ENCODE assay signal across 13 cellular contexts in genomic region chr11:1516273-1517067, GRCh38. TPM values are rescaled to one million over a fixed set of nuclear protein-coding genes. Genes with fewer than 3 reads are reported as not detected.
A peak's percentile ranks its signal among the peaks of the same experiment; 100 is the strongest.
DNase-seq lines count a peak whose midpoint lies in the region; ATAC-seq, FAIRE-seq and TF ChIP-seq lines count a peak whose summit lies in the region.
"Had no signal": no experiment of that assay in that cellular context is flagged by ENCODE, and none has a peak within 500 bp of the region (broad histone marks: within the 10 kb centered on the region; RNA-seq: fewer than 3 reads in every experiment).

No MANE protein-coding gene starts in this region.

- no peaks in the 10 kb centered on the region for H3K36me3 ChIP-seq in brain microvascular endothelial cell (replicated peaks)
- H3K36me3 ChIP-seq: transverse colon had no signal

- in situ Hi-C loops in brain microvascular endothelial cell (cut with HindIII; ENCODE audit: low pct_ligation_motif_present, low sequenced_read_pairs), result no loop called here

- peak; percentile 17 for TF ChIP-seq CTCF in brain microvascular endothelial cell (IDR thresholded peaks at IDR 0.05; ENCODE audit: low read depth, low read length, missing control alignments)
- TF ChIP-seq CTCF in natural killer cell (IDR thresholded peaks at IDR 0.05), result no peak

- no peak overlapping the region for H3K27ac Mint-ChIP-seq in activated CD4-positive, alpha-beta memory T cell treated with anti-CD3 and anti-CD28 coated beads for 36 hours
- no peak overlapping the region for H3K27ac Mint-ChIP-seq in activated CD4-positive, alpha-beta memory T cell treated with anti-CD3 and anti-CD28 coated beads, Interleukin-2, amount 10 ng/mL, durations not matched to agents 7 days and 5 days
- H3K27ac Mint-ChIP-seq in natural killer cell, result peak overlapping the region; percentile 81
- H3K27ac Mint-ChIP-seq: activated T-cell treated with anti-CD3 and anti-CD28 coated beads, Interleukin-2, amount 50 U/mL, for 24 hours had no signal

- H3K9me3 Mint-ChIP-seq in activated CD4-positive, alpha-beta memory T cell treated with anti-CD3 and anti-CD28 coated beads for 36 hours, result no peaks in the 10 kb centered on the region
- no peaks in the 10 kb centered on the region for H3K9me3 Mint-ChIP-seq in activated CD4-positive, alpha-beta memory T cell treated with anti-CD3 and anti-CD28 coated beads, Interleukin-2, amount 10 ng/mL, durations not matched to agents 7 days and 5 days
- H3K9me3 Mint-ChIP-seq in natural killer cell, result no peaks in the 10 kb centered on the region
- H3K9me3 Mint-ChIP-seq: activated T-cell treated with anti-CD3 and anti-CD28 coated beads, Interleukin-2, amount 50 U/mL, for 24 hours had no signal

- CTCF ChIA-PET in activated CD4-positive, alpha-beta memory T cell treated with anti-CD3 and anti-CD28 coated beads for 36 hours (lab: Charles Lee), result interaction anchor here (0.6 to 3.5 kb wide), 13 partner anchors 9 to 316 kb away, joined by 3 to 20 read pairs (median 6); partner anchors contain the start of gene TOLLIP
- CTCF ChIA-PET in activated CD4-positive, alpha-beta memory T cell treated with anti-CD3 and anti-CD28 coated beads, Interleukin-2, amount 10 ng/mL, durations not matched to agents 7 days and 5 days (lab: Charles Lee), result interaction anchor here (1.3 kb wide), 1 partner anchor 59 kb away, joined by 3 read pairs; no protein-coding TSS in a partner anchor

- H3K27me3 ChIP-seq in brain microvascular endothelial cell (replicated peaks), result no peaks in the 10 kb centered on the region
- H3K27me3 ChIP-seq: transverse colon had no signal

- H3K4me1 Mint-ChIP-seq in activated CD4-positive, alpha-beta memory T cell treated with anti-CD3 and anti-CD28 coated beads for 36 hours (ENCODE audit: low read depth), result peaks cover 66% of the 10 kb centered on the region
- peaks cover 20% of the 10 kb centered on the region for H3K4me1 Mint-ChIP-seq in activated CD4-positive, alpha-beta memory T cell treated with anti-CD3 and anti-CD28 coated beads, Interleukin-2, amount 10 ng/mL, durations not matched to agents 7 days and 5 days
- peaks cover 78 to 93% of the 10 kb centered on the region in 2 donors for H3K4me1 Mint-ChIP-seq in natural killer cell

- H3K27me3 Mint-ChIP-seq in activated CD4-positive, alpha-beta memory T cell treated with anti-CD3 and anti-CD28 coated beads for 36 hours, result no peaks in the 10 kb centered on the region
- H3K27me3 Mint-ChIP-seq in activated CD4-positive, alpha-beta memory T cell treated with anti-CD3 and anti-CD28 coated beads, Interleukin-2, amount 10 ng/mL, durations not matched to agents 7 days and 5 days, result no peaks in the 10 kb centered on the region
- H3K27me3 Mint-ChIP-seq in natural killer cell (ENCODE audit: low read depth in 2 of 2), result no peaks in the 10 kb centered on the region
- H3K27me3 Mint-ChIP-seq: activated T-cell treated with anti-CD3 and anti-CD28 coated beads, Interleukin-2, amount 50 U/mL, for 24 hours had no signal

- intact Hi-C loops in activated CD4-positive, alpha-beta memory T cell treated with anti-CD3 and anti-CD28 coated beads for 36 hours (cut with micrococcal nuclease), result loop anchor here (2.0 kb wide), 1 partner anchor 64 kb away; no protein-coding TSS in a partner anchor
- intact Hi-C loops in natural killer cell (cut with micrococcal nuclease), result loop anchor here (5.0 kb wide), 1 partner anchor 254 kb away; no protein-coding TSS in a partner anchor

- H3K36me3 Mint-ChIP-seq in activated CD4-positive, alpha-beta memory T cell treated with anti-CD3 and anti-CD28 coated beads for 36 hours, result peaks cover 1% of the 10 kb centered on the region
- peaks cover 4% of the 10 kb centered on the region for H3K36me3 Mint-ChIP-seq in activated CD4-positive, alpha-beta memory T cell treated with anti-CD3 and anti-CD28 coated beads, Interleukin-2, amount 10 ng/mL, durations not matched to agents 7 days and 5 days (ENCODE audit: low read depth)
- no peaks in the 10 kb centered on the region for H3K36me3 Mint-ChIP-seq in natural killer cell

- no peak overlapping the region for H3K4me3 Mint-ChIP-seq in activated CD4-positive, alpha-beta memory T cell treated with anti-CD3 and anti-CD28 coated beads for 36 hours
- H3K4me3 Mint-ChIP-seq in activated CD4-positive, alpha-beta memory T cell treated with anti-CD3 and anti-CD28 coated beads, Interleukin-2, amount 10 ng/mL, durations not matched to agents 7 days and 5 days, result no peak overlapping the region
- H3K4me3 Mint-ChIP-seq in natural killer cell, result peak overlapping the region; percentile 63
- H3K4me3 Mint-ChIP-seq: activated T-cell treated with anti-CD3 and anti-CD28 coated beads, Interleukin-2, amount 50 U/mL, for 24 hours had no signal

- no peak overlapping the region for H3K4me3 ChIP-seq in brain microvascular endothelial cell (ENCODE audit: low read depth, low read length)
- H3K4me3 ChIP-seq: transverse colon had no signal

- peak; percentile 43 for DNase-seq in activated CD4-positive, alpha-beta memory T cell treated with anti-CD3 and anti-CD28 coated beads for 36 hours
- no peak for DNase-seq in activated CD4-positive, alpha-beta memory T cell treated with anti-CD3 and anti-CD28 coated beads, Interleukin-2, amount 10 ng/mL, durations not matched to agents 7 days and 5 days
- DNase-seq in HK-2 (ENCODE audit: unreplicated experiment), result peak; percentile 16
- DNase-seq in brain microvascular endothelial cell, result peak; percentile 33
- DNase-seq in natural killer cell, result no peak
- DNase-seq in RCC 7860 (ENCODE audit: low spot score), result no peak
- no peak for DNase-seq in NCI-H345 treated with DMSO at 0.1 percent for 48 hours (lab: John Stamatoyannopoulos, UW; ENCODE audit: unreplicated experiment)
- DNase-seq: activated T-cell treated with anti-CD3 and anti-CD28 coated beads, Interleukin-2, amount 50 U/mL, for 24 hours; transverse colon had no signal

- POLR2A ChIA-PET in activated CD4-positive, alpha-beta memory T cell treated with anti-CD3 and anti-CD28 coated beads for 36 hours (lab: Charles Lee), result no interaction called here
- POLR2A ChIA-PET in activated CD4-positive, alpha-beta memory T cell treated with anti-CD3 and anti-CD28 coated beads, Interleukin-2, amount 10 ng/mL, durations not matched to agents 7 days and 5 days (lab: Charles Lee), result no interaction called here

- H3K27ac ChIP-seq in brain microvascular endothelial cell, result no peak overlapping the region
- H3K27ac ChIP-seq: epithelial cell of prostate, transverse colon had no signal

- ATAC-seq in natural killer cell (peak; percentile 45 to 66 (median 50)), HG03135 (IDR thresholded peaks at IDR 0.05; ENCODE audit: unreplicated experiment) (no peak)

- FAIRE-seq in RCC 7860 (lab: Jason Lieb, UNC), result no peak
- FAIRE-seq: A204.1, G401.6 had no signal

RNA-seq across cellular contexts. Expression of gene MOB2, which starts 29.9 kb away (rescaled TPM):
- 10 to 100 TPM; 15.9 to 17.9 TPM for total RNA-seq in activated CD4-positive, alpha-beta memory T cell treated with anti-CD3 and anti-CD28 coated beads for 36 hours
- 10 to 100 TPM; 49.5 to 52.9 TPM for total RNA-seq in activated CD4-positive, alpha-beta memory T cell treated with anti-CD3 and anti-CD28 coated beads, Interleukin-2, amount 10 ng/mL, durations not matched to agents 7 days and 5 days
- total RNA-seq in natural killer cell, result 10 to 100 TPM; 61.9 to 79.6 (median 78.5) TPM

RNA-seq across cellular contexts. Expression of gene DUSP8, which starts 55.6 kb away (rescaled TPM):
- 1 to 10 TPM; 1.6 to 2.4 TPM for total RNA-seq in activated CD4-positive, alpha-beta memory T cell treated with anti-CD3 and anti-CD28 coated beads for 36 hours
- 1 to 10 TPM; 2.6 to 2.7 TPM for total RNA-seq in activated CD4-positive, alpha-beta memory T cell treated with anti-CD3 and anti-CD28 coated beads, Interleukin-2, amount 10 ng/mL, durations not matched to agents 7 days and 5 days
- 10 to 100 TPM; 24.1 to 47.3 (median 38.4) TPM for total RNA-seq in natural killer cell

Comparison
In these comparisons a context has a peak if more than half of its experiments do, and no peak if none do; other contexts are left out.
1. DNase-seq: peak in activated CD4-positive, alpha-beta memory T cell treated with anti-CD3 and anti-CD28 coated beads for 36 hours (single experiment), HK-2 (single experiment) and brain microvascular endothelial cell (single experiment); none in activated CD4-positive, alpha-beta memory T cell treated with anti-CD3 and anti-CD28 coated beads, Interleukin-2, amount 10 ng/mL, durations not matched to agents 7 days and 5 days (single experiment), natural killer cell (single experiment), RCC 7860 (single experiment) and NCI-H345 treated with DMSO at 0.1 percent for 48 hours (single experiment).
2. H3K27ac Mint-ChIP-seq: peak in natural killer cell (2 of 2); none in activated CD4-positive, alpha-beta memory T cell treated with anti-CD3 and anti-CD28 coated beads for 36 hours (single experiment) and activated CD4-positive, alpha-beta memory T cell treated with anti-CD3 and anti-CD28 coated beads, Interleukin-2, amount 10 ng/mL, durations not matched to agents 7 days and 5 days (single experiment).
3. RNA of gene DUSP8, which starts 55.6 kb away (total RNA-seq): 24.1 to 47.3 TPM in natural killer cell; 2.6 to 2.7 TPM in activated CD4-positive, alpha-beta memory T cell treated with anti-CD3 and anti-CD28 coated beads, Interleukin-2, amount 10 ng/mL, durations not matched to agents 7 days and 5 days and 1.6 to 2.4 TPM in activated CD4-positive, alpha-beta memory T cell treated with anti-CD3 and anti-CD28 coated beads for 36 hours; every median in the first group is over 4 times any median in the second.